17 cellular contexts compared by ENCODE assay signal in genomic region chr15:64748251-64748650, GRCh38. TPM values are rescaled to one million over a fixed set of nuclear protein-coding genes. Genes with fewer than 3 reads are reported as not detected.
"Had no signal": no experiment of that assay in that cellular context is flagged by ENCODE, and none has a peak within 500 bp of the region (broad histone marks: within the 10 kb centered on the region; RNA-seq: fewer than 3 reads in every experiment).

No MANE protein-coding gene starts in this region.

- H3K27ac ChIP-seq: parathyroid adenoma, spleen had no signal

- H2AFZ ChIP-seq: parathyroid adenoma had no signal

- H3K79me2 ChIP-seq: parathyroid adenoma had no signal

- FAIRE-seq: endometrium, keratinocyte had no signal

- H3K9ac ChIP-seq: parathyroid adenoma had no signal

- ATAC-seq: activated T-cell treated with anti-CD3 and anti-CD28 coated beads, Interleukin-2, amount 50 U/mL, for 72 hours; natural killer cell treated with Interleukin-12 subunit alpha and Interleukin-12 subunit beta and Interleukin-15 and Interleukin-18, amount 100 ng/mL, for 72 hours; stimulated activated naive CD8-positive, alpha-beta T cell treated with anti-CD3 and anti-CD28 coated beads, Interleukin-15, Interleukin-2, amounts not matched to agents 100 U/mL and 50 U/mL, for 24 hours; T-helper 17 cell had no signal

- H3K4me1 ChIP-seq: parathyroid adenoma had no signal

- H3K4me3 ChIP-seq: spleen had no signal

- H3K36me3 ChIP-seq: spleen had no signal

- DNase-seq: activated CD4-positive, alpha-beta memory T cell treated with anti-CD3 and anti-CD28 coated beads, Interleukin-2, amount 10 ng/mL, durations not matched to agents 7 days and 5 days; activated CD4-positive, alpha-beta T cell treated with anti-CD3 and anti-CD28 coated beads, Interleukin-2, amount 10 ng/mL, durations not matched to agents 24 days and 14 days; activated effector memory CD4-positive, alpha-beta T cell treated with anti-CD3 and anti-CD28 coated beads, Interleukin-2, amount 50 U/mL, for 16 hours; activated naive CD4-positive, alpha-beta T cell treated with anti-CD3 and anti-CD28 coated beads, Interleukin-2, amount 10 ng/mL, durations not matched to agents 7 days and 5 days; activated T-cell treated with anti-CD3 and anti-CD28 coated beads, Interleukin-2, amount 50 U/mL, for 72 hours; amygdala; foreskin fibroblast; spleen; stimulated activated CD4-positive, alpha-beta T cell treated with anti-CD3 and anti-CD28 coated beads, Interleukin-4, amount 100 ng/mL, for 4 hours; stimulated activated naive CD8-positive, alpha-beta T cell treated with anti-CD3 and anti-CD28 coated beads, Interleukin-15, Interleukin-2, amounts not matched to agents 100 U/mL and 50 U/mL, for 24 hours; SW 1271; T-helper 17 cell had no signal

- H3K9me3 ChIP-seq: spleen had no signal

RNA-seq across cellular contexts. Expression of gene RBPMS2, which starts 27.1 kb away (rescaled TPM):
- total RNA-seq: activated CD4-positive, alpha-beta memory T cell treated with anti-CD3 and anti-CD28 coated beads, Interleukin-2, amount 10 ng/mL, durations not matched to agents 7 days and 5 days; activated CD4-positive, alpha-beta T cell treated with anti-CD3 and anti-CD28 coated beads, Interleukin-2, amount 10 ng/mL, durations not matched to agents 24 days and 14 days; fibroblast of lung had no signal
- polyA plus RNA-seq: keratinocyte had no signal
